ENCODE assay signal across 8 cellular contexts in the genomic region with DNA sequence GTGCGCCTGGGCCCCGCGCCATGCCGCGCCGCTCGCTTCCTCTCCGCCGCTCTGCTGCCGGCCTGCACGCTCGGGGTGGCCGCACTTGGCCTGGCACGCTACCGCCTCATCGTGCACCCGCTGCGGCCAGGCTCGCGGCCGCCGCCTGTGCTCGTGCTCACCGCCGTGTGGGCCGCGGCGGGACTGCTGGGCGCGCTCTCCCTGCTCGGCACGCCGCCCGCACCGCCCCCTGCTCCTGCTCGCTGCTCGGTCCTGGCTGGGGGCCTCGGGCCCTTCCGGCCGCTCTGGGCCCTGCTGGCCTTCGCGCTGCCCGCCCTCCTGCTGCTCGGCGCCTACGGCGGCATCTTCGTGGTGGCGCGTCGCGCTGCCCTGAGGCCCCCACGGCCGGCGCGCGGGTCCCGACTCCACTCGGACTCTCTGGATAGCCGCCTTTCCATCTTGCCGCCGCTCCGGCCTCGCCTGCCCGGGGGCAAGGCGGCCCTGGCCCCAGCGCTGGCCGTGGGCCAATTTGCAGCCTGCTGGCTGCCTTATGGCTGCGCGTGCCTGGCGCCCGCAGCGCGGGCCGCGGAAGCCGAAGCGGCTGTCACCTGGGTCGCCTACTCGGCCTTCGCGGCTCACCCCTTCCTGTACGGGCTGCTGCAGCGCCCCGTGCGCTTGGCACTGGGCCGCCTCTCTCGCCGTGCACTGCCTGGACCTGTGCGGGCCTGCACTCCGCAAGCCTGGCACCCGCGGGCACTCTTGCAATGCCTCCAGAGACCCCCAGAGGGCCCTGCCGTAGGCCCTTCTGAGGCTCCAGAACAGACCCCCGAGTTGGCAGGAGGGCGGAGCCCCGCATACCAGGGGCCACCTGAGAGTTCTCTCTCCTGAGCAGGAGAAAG. TPM values are rescaled to one million over a fixed set of nuclear protein-coding genes. Genes with fewer than 3 reads are reported as not detected.
A peak's percentile ranks its signal among the peaks of the same experiment; 100 is the strongest.
DNase-seq lines count a peak whose midpoint lies in the region; ATAC-seq and TF ChIP-seq lines count a peak whose summit lies in the region.

No MANE protein-coding gene starts in this region.

- no peak overlapping the region for H3K27ac ChIP-seq in HL-60 (replicated peaks)
- no peak overlapping the region for H3K27ac ChIP-seq in osteoblast (ENCODE audit: low read depth, low read length)

- peaks cover 11% of the 10 kb centered on the region for H3K4me1 ChIP-seq in osteoblast (ENCODE audit: insufficient read depth, low read length)

- no peak overlapping the region for H3K27ac Mint-ChIP-seq in activated naive CD4-positive, alpha-beta T cell treated with anti-CD3 and anti-CD28 coated beads, Interleukin-2, amount 50 U/mL, for 72 hours
- no peak overlapping the region for H3K27ac Mint-ChIP-seq in glutamatergic neuron (ENCODE audit: unreplicated experiment)

- peak overlapping the region; percentile 45 for H3K4me2 ChIP-seq in osteoblast (ENCODE audit: insufficient read depth, low read length)

- no peaks in the 10 kb centered on the region for H3K9me3 ChIP-seq in osteoblast (ENCODE audit: low read depth, low read length)

- H4K20me1 ChIP-seq in osteoblast (ENCODE audit: insufficient read depth, low read length) = no peaks in the 10 kb centered on the region

- peaks cover 28% of the 10 kb centered on the region for H3K4me1 Mint-ChIP-seq in glutamatergic neuron (ENCODE audit: low read depth, unreplicated experiment)

- H3K4me3 Mint-ChIP-seq in glutamatergic neuron (ENCODE audit: unreplicated experiment) = peak overlapping the region; percentile 46

- no peak overlapping the region for H2AFZ ChIP-seq in osteoblast (ENCODE audit: low read length)

- no peaks in the 10 kb centered on the region for H3K9me3 Mint-ChIP-seq in activated naive CD4-positive, alpha-beta T cell treated with anti-CD3 and anti-CD28 coated beads, Interleukin-2, amount 50 U/mL, for 72 hours
- H3K9me3 Mint-ChIP-seq in glutamatergic neuron (ENCODE audit: unreplicated experiment) = peaks cover 34% of the 10 kb centered on the region

- no peak for TF ChIP-seq CTCF in HL-60 (IDR thresholded peaks at IDR 0.05; ENCODE audit: insufficient read depth, low read length)
- TF ChIP-seq CTCF in glutamatergic neuron (IDR thresholded peaks at IDR 0.05; ENCODE audit: partially characterized antibody, unreplicated experiment) = peak; percentile 66
- peak; percentile 17 for TF ChIP-seq CTCF in osteoblast (IDR thresholded peaks at IDR 0.05; ENCODE audit: extremely low read depth, low read depth, low read length)

- peaks cover 31% of the 10 kb centered on the region for H3K27me3 Mint-ChIP-seq in glutamatergic neuron (ENCODE audit: unreplicated experiment)

- DNase-seq in Ammon's horn (ENCODE audit: low spot score) (peak; percentile 69), HL-60 (ENCODE audit: low read depth in 1 of 2, low spot score in 1 of 2) (peak in 1 of 2 experiments; percentile 18), glutamatergic neuron (peak; percentile 71), osteoblast (ENCODE audit: insufficient read length, low spot score, missing footprints) (peak; percentile 97), glomerular visceral epithelial cell (ENCODE audit: extremely low spot score) (no peak)
- peak in 1 of 2 donors; percentile 38 for DNase-seq in activated naive CD4-positive, alpha-beta T cell treated with anti-CD3 and anti-CD28 coated beads, Interleukin-2, amount 50 U/mL, for 72 hours (ENCODE audit: low spot score in 2 of 2)

- H3K27me3 ChIP-seq in HL-60 (ENCODE audit: insufficient read depth, poor library complexity, severe bottlenecking) = peaks cover under 1% of the 10 kb centered on the region
- no peaks in the 10 kb centered on the region for H3K27me3 ChIP-seq in osteoblast (ENCODE audit: insufficient read depth, low read length)

- H3K4me3 ChIP-seq in HL-60 (replicated peaks; ENCODE audit: insufficient read depth, low read length) (peak overlapping the region; percentile 9; the same call in 1 of the 2 replicates), osteoblast (ENCODE audit: insufficient read depth, low read length) (peak overlapping the region; percentile 40)

- no peaks in the 10 kb centered on the region for H3K79me2 ChIP-seq in osteoblast (ENCODE audit: insufficient read depth, low read length)

- peak; percentile 75 to 79 for ATAC-seq in activated naive CD4-positive, alpha-beta T cell treated with anti-CD3 and anti-CD28 coated beads, Interleukin-2, amount 50 U/mL, for 72 hours
- ATAC-seq in GM19452 (IDR thresholded peaks at IDR 0.05; ENCODE audit: unreplicated experiment) (no peak), GM21717 (IDR thresholded peaks at IDR 0.05; ENCODE audit: unreplicated experiment) (no peak)

- H3K36me3 Mint-ChIP-seq in activated naive CD4-positive, alpha-beta T cell treated with anti-CD3 and anti-CD28 coated beads, Interleukin-2, amount 50 U/mL, for 72 hours = no peaks in the 10 kb centered on the region
- H3K36me3 Mint-ChIP-seq in glutamatergic neuron (ENCODE audit: unreplicated experiment) = peaks cover 5% of the 10 kb centered on the region

- H3K36me3 ChIP-seq in osteoblast (ENCODE audit: insufficient read depth, low read length) = peaks cover 10% of the 10 kb centered on the region

RNA-seq across cellular contexts. Expression of a gene that starts 1.0 kb away (rescaled TPM):
- not detected for total RNA-seq in activated naive CD4-positive, alpha-beta T cell treated with anti-CD3 and anti-CD28 coated beads, Interleukin-2, amount 50 U/mL, for 72 hours
- 0.44 TPM for total RNA-seq in glutamatergic neuron (ENCODE audit: unreplicated experiment)
- under 0.01 TPM in 1 of 2 replicates, not detected in the other for total RNA-seq in osteoblast

RNA-seq across cellular contexts. Expression of a gene that starts 11.1 kb away (rescaled TPM):
- total RNA-seq in activated naive CD4-positive, alpha-beta T cell treated with anti-CD3 and anti-CD28 coated beads, Interleukin-2, amount 50 U/mL, for 72 hours = 10 to 100 TPM; 11.3 to 14.3 TPM
- 1,577 TPM for total RNA-seq in glutamatergic neuron (ENCODE audit: unreplicated experiment)
- total RNA-seq in osteoblast = 19.7 and 22.4 TPM in 2 replicates

RNA-seq across cellular contexts. Expression of a gene that starts 14.0 kb away (rescaled TPM):
- total RNA-seq in activated naive CD4-positive, alpha-beta T cell treated with anti-CD3 and anti-CD28 coated beads, Interleukin-2, amount 50 U/mL, for 72 hours = 10 to 100 TPM; 17.0 to 18.6 TPM
- 3.8 TPM for total RNA-seq in glutamatergic neuron (ENCODE audit: unreplicated experiment)
- total RNA-seq in osteoblast = 39.2 and 46.0 TPM in 2 replicates

RNA-seq across cellular contexts. Expression of a gene that starts 14.4 kb away (rescaled TPM):
- total RNA-seq in activated naive CD4-positive, alpha-beta T cell treated with anti-CD3 and anti-CD28 coated beads, Interleukin-2, amount 50 U/mL, for 72 hours = 10 to 100 TPM; 23.6 to 33.0 TPM
- total RNA-seq in glutamatergic neuron (ENCODE audit: unreplicated experiment) (15.6 TPM), osteoblast (18.0 and 20.6 TPM in 2 replicates)

RNA-seq across cellular contexts. Expression of a gene that starts 17.7 kb away (rescaled TPM):
- 10 to 100 TPM; 21.4 to 62.4 TPM for total RNA-seq in activated naive CD4-positive, alpha-beta T cell treated with anti-CD3 and anti-CD28 coated beads, Interleukin-2, amount 50 U/mL, for 72 hours
- total RNA-seq in glutamatergic neuron (ENCODE audit: unreplicated experiment) (6.7 TPM), osteoblast (38.7 and 44.2 TPM in 2 replicates)

Comparison
In these comparisons a context has a peak if more than half of its experiments do, and no peak if none do; other contexts are left out.
1. ATAC-seq: peak in activated naive CD4-positive, alpha-beta T cell treated with anti-CD3 and anti-CD28 coated beads, Interleukin-2, amount 50 U/mL, for 72 hours (2 of 2); none in GM19452 (single experiment) and GM21717 (single experiment).
2. RNA of a gene that starts 11.1 kb away (total RNA-seq): 1,577 TPM in glutamatergic neuron (single experiment); 19.7 to 22.4 TPM in osteoblast and 11.3 to 14.3 TPM in activated naive CD4-positive, alpha-beta T cell treated with anti-CD3 and anti-CD28 coated beads, Interleukin-2, amount 50 U/mL, for 72 hours; every median in the first group is over 10 times any median in the second.